In genomic region chr4:581753-582361, GRCh38 we compare ENCODE assay signal across 20 cellular contexts. TPM values are rescaled to one million over a fixed set of nuclear protein-coding genes. Genes with fewer than 3 reads are reported as not detected.
DNase-seq lines count a peak whose midpoint lies in the region; ATAC-seq lines count a peak whose summit lies in the region.
"Had no signal": no experiment of that assay in that cellular context is flagged by ENCODE, and none has a peak within 500 bp of the region (broad histone marks: within the 10 kb centered on the region; RNA-seq: fewer than 3 reads in every experiment).

No MANE protein-coding gene starts in this region.

- peaks cover 0 to 25% of the 10 kb centered on the region in 2 donors for H3K36me3 Mint-ChIP-seq in activated naive CD4-positive, alpha-beta T cell treated with anti-CD3 and anti-CD28 coated beads, Interleukin-2, amount 50 U/mL, for 72 hours

- H3K27ac Mint-ChIP-seq in activated naive CD4-positive, alpha-beta T cell treated with anti-CD3 and anti-CD28 coated beads, Interleukin-2, amount 50 U/mL, for 72 hours: no peak overlapping the region
- H3K27ac Mint-ChIP-seq: CD14-positive monocyte; CD8-positive, alpha-beta memory T cell; HFFc6 had no signal

- no peak for ATAC-seq in left lobe of liver
- no peak for ATAC-seq in HG03342 (IDR thresholded peaks at IDR 0.05; ENCODE audit: unreplicated experiment)
- no peak for ATAC-seq in activated naive CD4-positive, alpha-beta T cell treated with anti-CD3 and anti-CD28 coated beads, Interleukin-2, amount 50 U/mL, for 72 hours
- ATAC-seq: Panc1 had no signal

- peaks cover 10% of the 10 kb centered on the region in 2 donors for H3K9me3 Mint-ChIP-seq in activated naive CD4-positive, alpha-beta T cell treated with anti-CD3 and anti-CD28 coated beads, Interleukin-2, amount 50 U/mL, for 72 hours

- peak; percentile 11 for DNase-seq in activated CD8-positive, alpha-beta memory T cell treated with anti-CD3 and anti-CD28 coated beads for 24 hours
- DNase-seq in activated CD8-positive, alpha-beta memory T cell treated with anti-CD3 and anti-CD28 coated beads, Interleukin-2, amount 50 U/mL, for 4 hours: no peak
- DNase-seq in RPMI7951 (ENCODE audit: low read depth): peak; percentile 42
- DNase-seq in left lobe of liver (ENCODE audit: low spot score): peak; percentile 2
- DNase-seq in islet precursor cell: no peak
- no peak for DNase-seq in activated naive CD4-positive, alpha-beta T cell treated with anti-CD3 and anti-CD28 coated beads, Interleukin-2, amount 50 U/mL, for 72 hours (ENCODE audit: low spot score in 2 of 2)
- DNase-seq: BE2C; CD8-positive, alpha-beta memory T cell; GOT3; HFFc6; IMR-90; KG1; MM.1S; NCI-H2029 treated with DMSO at 0.1 percent for 48 hours; NCI-H446 treated with DMSO at 0.1 percent for 48 hours; NCI-H69; SHP77 treated with DMSO at 0.1 percent for 48 hours had no signal

RNA-seq across cellular contexts. Expression of gene TMEM271, which starts 5.8 kb away (rescaled TPM):
- not detected in 2 replicates for total RNA-seq in RPMI7951 (2014; rRNA removed; shearing (Covaris generic))
- not detected for total RNA-seq in left lobe of liver
- not detected for total RNA-seq in activated naive CD4-positive, alpha-beta T cell treated with anti-CD3 and anti-CD28 coated beads, Interleukin-2, amount 50 U/mL, for 72 hours
- total RNA-seq: CD8-positive, alpha-beta memory T cell; HFFc6; IMR-90 had no signal

RNA-seq across cellular contexts. Expression of gene PDE6B, which starts 43.5 kb away (rescaled TPM):
- not detected in 2 replicates for total RNA-seq in RPMI7951 (2014; rRNA removed; shearing (Covaris generic))
- total RNA-seq in left lobe of liver: 0.83 TPM
- total RNA-seq in activated naive CD4-positive, alpha-beta T cell treated with anti-CD3 and anti-CD28 coated beads, Interleukin-2, amount 50 U/mL, for 72 hours: 10 to 100 TPM in 1 of 2 donors, 1 to 10 TPM in 1; 8.4 to 16.6 TPM
- total RNA-seq: HFFc6 had no signal

Comparison
In these comparisons a context has a peak if more than half of its experiments do, and no peak if none do; other contexts are left out.
1. DNase-seq: peak in activated CD8-positive, alpha-beta memory T cell treated with anti-CD3 and anti-CD28 coated beads for 24 hours (single experiment), RPMI7951 (single experiment) and left lobe of liver (single experiment); none in activated CD8-positive, alpha-beta memory T cell treated with anti-CD3 and anti-CD28 coated beads, Interleukin-2, amount 50 U/mL, for 4 hours (single experiment), islet precursor cell (single experiment) and activated naive CD4-positive, alpha-beta T cell treated with anti-CD3 and anti-CD28 coated beads, Interleukin-2, amount 50 U/mL, for 72 hours (0 of 2).